In genomic region chr11:120720760-120721159, GRCh38 we compare ENCODE assay signal across 8 cellular contexts.
"Had no signal": no experiment of that assay in that cellular context is flagged by ENCODE, and none has a peak within 500 bp of the region (broad histone marks: within the 10 kb centered on the region; RNA-seq: fewer than 3 reads in every experiment).

No MANE protein-coding gene starts in this region.

- H3K27ac Mint-ChIP-seq: IgD-negative memory B cell had no signal

- DNase-seq: IMR-90, KBM-7, KG1 had no signal

- H3K4me2 ChIP-seq: KMS-11 had no signal

- ATAC-seq: HepG2 had no signal

- H3K27ac ChIP-seq: HL-60, KMS-11 had no signal

- FAIRE-seq: HepG2, HTR-8/SVneo had no signal

- H3K9ac ChIP-seq: KMS-11 had no signal

- H3K36me3 Mint-ChIP-seq: IgD-negative memory B cell had no signal
